ENCODE assay signal across 37 cellular contexts in genomic region chr3:144067059-144067458, GRCh38.
"Had no signal": no experiment of that assay in that cellular context is flagged by ENCODE, and none has a peak within 500 bp of the region (broad histone marks: within the 10 kb centered on the region; RNA-seq: fewer than 3 reads in every experiment).

No MANE protein-coding gene starts in this region.

- DNase-seq: activated B cell treated with CpG ODN at 0.5 μM for 24 hours; activated CD4-positive, alpha-beta memory T cell treated with anti-CD3 and anti-CD28 coated beads for 36 hours; activated CD4-positive, alpha-beta T cell treated with anti-CD3 and anti-CD28 coated beads for 4 hours; activated CD4-positive, alpha-beta T cell treated with anti-CD3 and anti-CD28 coated beads, Interleukin-2, amount 10 ng/mL, durations not matched to agents 24 days and 14 days; activated CD4-positive, alpha-beta T cell treated with anti-CD3 and anti-CD28 coated beads, Interleukin-2, amount 50 U/mL, for 1 hour; activated CD4-positive, alpha-beta T cell treated with anti-CD3 and anti-CD28 coated beads, Interleukin-2, amount 50 U/mL, for 4 hours; activated CD4-positive, CD25-positive, alpha-beta regulatory T cell treated with anti-CD3 and anti-CD28 coated beads, Interleukin-2, amount 50 U/mL, for 72 hours; activated CD8-positive, alpha-beta memory T cell treated with anti-CD3 and anti-CD28 coated beads, Interleukin-2, amount 50 U/mL, for 4 hours; activated CD8-positive, alpha-beta T cell treated with anti-CD3 and anti-CD28 coated beads for 36 hours; activated effector memory CD4-positive, alpha-beta T cell treated with anti-CD3 and anti-CD28 coated beads, Interleukin-2, amount 50 U/mL, for 16 hours; activated gamma-delta T cell treated with Interleukin-2 at 50 U/mL for 16 hours; activated naive CD4-positive, alpha-beta T cell; activated naive CD4-positive, alpha-beta T cell treated with anti-CD3 and anti-CD28 coated beads for 36 hours; activated naive CD4-positive, alpha-beta T cell treated with anti-CD3 and anti-CD28 coated beads, Interleukin-2, amount 50 U/mL, for 16 hours; activated naive CD8-positive, alpha-beta T cell treated with anti-CD3 and anti-CD28 coated beads for 36 hours; activated T-cell treated with anti-CD3 and anti-CD28 coated beads for 4 hours; activated T-cell treated with anti-CD3 and anti-CD28 coated beads, Interleukin-2, amount 50 U/mL, for 1 hour; activated T-cell treated with anti-CD3 and anti-CD28 coated beads, Interleukin-2, amount 50 U/mL, for 4 hours; activated T-cell treated with anti-CD3 and anti-CD28 coated beads, Interleukin-2, amount 50 U/mL, for 72 hours; adrenal gland; amniotic stem cell; aorta; body of pancreas; brain microvascular endothelial cell; caudate nucleus; cerebellar nuclear complex; T-helper 2 cell; T-helper 9 cell had no signal

- H3K27me3 Mint-ChIP-seq: activated CD4-positive, alpha-beta T cell treated with anti-CD3 and anti-CD28 coated beads, Interleukin-2, amount 10 ng/mL, durations not matched to agents 24 days and 14 days; activated T-helper 17 cell treated with anti-CD3 and anti-CD28 coated beads, Interleukin-2, amount 50 U/mL, for 72 hours had no signal

- H3K36me3 Mint-ChIP-seq: activated CD4-positive, alpha-beta memory T cell treated with anti-CD3 and anti-CD28 coated beads for 36 hours; activated naive CD8-positive, alpha-beta T cell treated with anti-CD3 and anti-CD28 coated beads for 36 hours had no signal

- H3K4me1 Mint-ChIP-seq: activated B cell treated with CpG ODN at 0.5 μM for 24 hours; activated CD4-positive, alpha-beta T cell treated with anti-CD3 and anti-CD28 coated beads, Interleukin-2, amount 10 ng/mL, durations not matched to agents 24 days and 14 days; activated naive CD8-positive, alpha-beta T cell treated with anti-CD3 and anti-CD28 coated beads for 36 hours; activated T-helper 17 cell treated with anti-CD3 and anti-CD28 coated beads, Interleukin-2, amount 50 U/mL, for 72 hours; central memory CD8-positive, alpha-beta T cell had no signal

- H3K27ac Mint-ChIP-seq: activated B cell treated with CpG ODN at 0.5 μM for 24 hours; activated CD4-positive, alpha-beta memory T cell treated with anti-CD3 and anti-CD28 coated beads for 36 hours; activated CD4-positive, alpha-beta T cell treated with anti-CD3 and anti-CD28 coated beads, Interleukin-2, amount 10 ng/mL, durations not matched to agents 24 days and 14 days; activated CD8-positive, alpha-beta T cell treated with anti-CD3 and anti-CD28 coated beads for 36 hours; activated naive CD4-positive, alpha-beta T cell treated with anti-CD3 and anti-CD28 coated beads for 36 hours; activated naive CD4-positive, alpha-beta T cell treated with anti-CD3 and anti-CD28 coated beads, Interleukin-2, amount 50 U/mL, for 72 hours; activated naive CD8-positive, alpha-beta T cell treated with anti-CD3 and anti-CD28 coated beads for 36 hours; activated T-cell treated with anti-CD3 and anti-CD28 coated beads, Interleukin-2, amount 50 U/mL, for 72 hours; activated T-helper 1 cell treated with anti-CD3 and anti-CD28 coated beads, Interleukin-12 subunit alpha, Interleukin-12 subunit beta, Interleukin-2, Interleukin-4 antibody, amounts not matched to agents 30 ng/mL and 10 ng/mL and 1 ng/mL, durations not matched to agents 14 hours and 24 hours and 36 hours; activated T-helper 17 cell treated with anti-CD3 and anti-CD28 coated beads, Interleukin-2, amount 50 U/mL, for 72 hours; T-helper 1 cell treated with Interleukin-12 subunit alpha and Interleukin-12 subunit beta and Interleukin-4 antibody, amounts not matched to agents 30 μg/mL and 1 μg/mL, for 36 hours; T-helper 2 cell treated with Interferon-gamma antibody and Interleukin-4, amounts not matched to agents 5 μg/mL and 100 μg/mL, for 36 hours had no signal

- H3K4me3 ChIP-seq: adrenal gland, body of pancreas, breast epithelium, cardiac muscle cell had no signal

- H3K9me3 ChIP-seq: adrenal gland, body of pancreas had no signal

- H3K4me3 Mint-ChIP-seq: activated B cell treated with CpG ODN at 0.5 μM for 24 hours; activated CD4-positive, alpha-beta memory T cell treated with anti-CD3 and anti-CD28 coated beads for 36 hours; activated CD4-positive, alpha-beta T cell treated with anti-CD3 and anti-CD28 coated beads, Interleukin-2, amount 10 ng/mL, durations not matched to agents 24 days and 14 days; activated CD8-positive, alpha-beta T cell treated with anti-CD3 and anti-CD28 coated beads for 36 hours; activated naive CD4-positive, alpha-beta T cell treated with anti-CD3 and anti-CD28 coated beads for 36 hours; activated naive CD8-positive, alpha-beta T cell treated with anti-CD3 and anti-CD28 coated beads for 36 hours; activated T-cell treated with anti-CD3 and anti-CD28 coated beads, Interleukin-2, amount 50 U/mL, for 4 hours; activated T-cell treated with anti-CD3 and anti-CD28 coated beads, Interleukin-2, amount 50 U/mL, for 72 hours; activated T-helper 1 cell treated with anti-CD3 and anti-CD28 coated beads, Interleukin-12 subunit alpha, Interleukin-12 subunit beta, Interleukin-2, Interleukin-4 antibody, amounts not matched to agents 30 ng/mL and 10 ng/mL and 1 ng/mL, durations not matched to agents 14 hours and 24 hours and 36 hours; activated T-helper 17 cell treated with anti-CD3 and anti-CD28 coated beads, Interleukin-2, amount 50 U/mL, for 72 hours; central memory CD8-positive, alpha-beta T cell; T-helper 1 cell treated with Interleukin-12 subunit alpha and Interleukin-12 subunit beta and Interleukin-4 antibody, amounts not matched to agents 30 μg/mL and 1 μg/mL, for 36 hours; T-helper 2 cell treated with Interferon-gamma antibody and Interleukin-4, amounts not matched to agents 5 μg/mL and 100 μg/mL, for 36 hours had no signal

- H3K36me3 ChIP-seq: adrenal gland, brain microvascular endothelial cell, breast epithelium, cardiac muscle cell had no signal

- ATAC-seq: activated CD8-positive, alpha-beta T cell treated with anti-CD3 and anti-CD28 coated beads for 36 hours; activated naive CD4-positive, alpha-beta T cell treated with anti-CD3 and anti-CD28 coated beads, Interleukin-2, amount 50 U/mL, for 72 hours; activated T-cell treated with anti-CD3 and anti-CD28 coated beads, Interleukin-2, amount 50 U/mL, for 4 hours; activated T-cell treated with anti-CD3 and anti-CD28 coated beads, Interleukin-2, amount 50 U/mL, for 72 hours; activated T-helper 17 cell treated with anti-CD3 and anti-CD28 coated beads, Interleukin-2, amount 50 U/mL, for 72 hours; body of pancreas had no signal

- H3K4me1 ChIP-seq: adrenal gland, body of pancreas, breast epithelium had no signal

- H3K27me3 ChIP-seq: adrenal gland, body of pancreas, brain microvascular endothelial cell, breast epithelium, cardiac muscle cell had no signal

- H3K27ac ChIP-seq: adrenal gland, body of pancreas, brain microvascular endothelial cell, breast epithelium, cardiac muscle cell, VCaP had no signal
